ENCODE assay signal across 15 cellular contexts in the genomic region with DNA sequence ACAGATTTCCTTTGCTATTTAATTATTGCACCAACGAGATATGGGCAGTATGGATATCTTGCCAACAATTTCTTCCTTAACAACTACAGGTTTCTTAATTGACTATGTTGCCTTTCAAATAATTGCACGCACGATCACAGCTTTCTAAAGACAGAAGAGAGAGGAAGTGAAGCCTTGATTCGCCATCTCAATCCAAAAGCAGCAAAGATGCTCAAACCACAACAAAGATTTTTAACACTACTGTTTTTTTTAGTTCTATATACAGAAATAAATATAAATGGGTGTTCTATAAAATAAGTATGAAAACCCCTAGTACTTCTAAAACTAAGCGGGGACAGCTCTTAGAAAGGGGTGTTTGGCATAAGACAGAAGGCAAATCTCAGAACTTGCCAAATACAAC.
DNase-seq lines count a peak whose midpoint lies in the region; ATAC-seq and TF ChIP-seq lines count a peak whose summit lies in the region.
"Had no signal": no experiment of that assay in that cellular context is flagged by ENCODE, and none has a peak within 500 bp of the region (broad histone marks: within the 10 kb centered on the region; RNA-seq: fewer than 3 reads in every experiment).

No MANE protein-coding gene starts in this region.

- POLR2A ChIA-PET in CD8-positive, alpha-beta memory T cell (lab: Charles Lee): interaction anchor here (0.6 kb wide), 1 partner anchor 231 kb away, joined by 4 read pairs; no protein-coding TSS in a partner anchor
- POLR2A ChIA-PET in activated CD8-positive, alpha-beta T cell treated with anti-CD3 and anti-CD28 coated beads, Interleukin-2, amount 10 ng/mL, durations not matched to agents 7 days and 5 days (lab: Charles Lee): interaction anchor here (0.6 to 1.3 kb wide), 2 partner anchors 33 to 685 kb away, joined by 3 to 4 read pairs; no protein-coding TSS in a partner anchor

- ATAC-seq in activated T-cell treated with anti-CD3 and anti-CD28 coated beads, Interleukin-2, amount 50 U/mL, for 4 hours: no peak
- no peak for ATAC-seq in activated CD8-positive, alpha-beta T cell treated with anti-CD3 and anti-CD28 coated beads, Interleukin-2, amount 10 ng/mL, durations not matched to agents 7 days and 5 days
- ATAC-seq in natural killer cell (no peak), HG02623 (IDR thresholded peaks at IDR 0.05; ENCODE audit: unreplicated experiment) (no peak), GM19395 (IDR thresholded peaks at IDR 0.05; ENCODE audit: unreplicated experiment) (no peak)

- no peak overlapping the region for H3K4me3 ChIP-seq in CD8-positive, alpha-beta memory T cell (ENCODE audit: low read length)

- H3K9me3 ChIP-seq in CD8-positive, alpha-beta memory T cell (ENCODE audit: low read length): no peaks in the 10 kb centered on the region

- H3K27ac ChIP-seq in CD8-positive, alpha-beta memory T cell (ENCODE audit: low read depth, low read length): no peak overlapping the region
- H3K27ac ChIP-seq: C4-2B had no signal

- peaks cover 31% of the 10 kb centered on the region for H3K4me1 Mint-ChIP-seq in activated T-cell treated with anti-CD3 and anti-CD28 coated beads, Interleukin-2, amount 50 U/mL, for 24 hours (ENCODE audit: low read depth)
- peaks cover 31% of the 10 kb centered on the region for H3K4me1 Mint-ChIP-seq in activated T-cell treated with anti-CD3 and anti-CD28 coated beads, Interleukin-2, amount 50 U/mL, for 4 hours (ENCODE audit: low read depth)
- H3K4me1 Mint-ChIP-seq in CD8-positive, alpha-beta memory T cell: peaks cover 15 to 26% (median 17%) of the 10 kb centered on the region in 3 donors
- peaks cover 23% of the 10 kb centered on the region for H3K4me1 Mint-ChIP-seq in activated CD8-positive, alpha-beta T cell treated with anti-CD3 and anti-CD28 coated beads, Interleukin-2, amount 10 ng/mL, durations not matched to agents 7 days and 5 days (ENCODE audit: low read depth)
- peaks cover 24 to 29% of the 10 kb centered on the region in 2 donors for H3K4me1 Mint-ChIP-seq in natural killer cell

- no peaks in the 10 kb centered on the region for H3K9me3 Mint-ChIP-seq in activated T-cell treated with anti-CD3 and anti-CD28 coated beads, Interleukin-2, amount 50 U/mL, for 24 hours
- H3K9me3 Mint-ChIP-seq in activated T-cell treated with anti-CD3 and anti-CD28 coated beads, Interleukin-2, amount 50 U/mL, for 4 hours: no peaks in the 10 kb centered on the region
- H3K9me3 Mint-ChIP-seq in CD8-positive, alpha-beta memory T cell: no peaks in the 10 kb centered on the region
- H3K9me3 Mint-ChIP-seq in activated CD8-positive, alpha-beta T cell treated with anti-CD3 and anti-CD28 coated beads, Interleukin-2, amount 10 ng/mL, durations not matched to agents 7 days and 5 days (ENCODE audit: insufficient read depth): no peaks in the 10 kb centered on the region
- no peaks in the 10 kb centered on the region for H3K9me3 Mint-ChIP-seq in natural killer cell

- peaks cover 71% of the 10 kb centered on the region for H3K36me3 Mint-ChIP-seq in activated T-cell treated with anti-CD3 and anti-CD28 coated beads, Interleukin-2, amount 50 U/mL, for 24 hours (ENCODE audit: low read depth)
- peaks cover 44% of the 10 kb centered on the region for H3K36me3 Mint-ChIP-seq in activated T-cell treated with anti-CD3 and anti-CD28 coated beads, Interleukin-2, amount 50 U/mL, for 4 hours (ENCODE audit: insufficient read depth)
- H3K36me3 Mint-ChIP-seq in CD8-positive, alpha-beta memory T cell: peaks cover 0 to 60% (median 10%) of the 10 kb centered on the region in 3 donors
- peaks cover 77% of the 10 kb centered on the region for H3K36me3 Mint-ChIP-seq in activated CD8-positive, alpha-beta T cell treated with anti-CD3 and anti-CD28 coated beads, Interleukin-2, amount 10 ng/mL, durations not matched to agents 7 days and 5 days (ENCODE audit: low read depth)
- peaks cover 14% of the 10 kb centered on the region for H3K36me3 Mint-ChIP-seq in natural killer cell

- no peaks in the 10 kb centered on the region for H3K27me3 ChIP-seq in CD8-positive, alpha-beta memory T cell (ENCODE audit: insufficient read depth, low read length, poor library complexity, severe bottlenecking)

- CTCF ChIA-PET in CD8-positive, alpha-beta memory T cell (lab: Charles Lee): no interaction called here
- CTCF ChIA-PET in activated CD8-positive, alpha-beta T cell treated with anti-CD3 and anti-CD28 coated beads, Interleukin-2, amount 10 ng/mL, durations not matched to agents 7 days and 5 days (lab: Charles Lee): interaction anchor here (1.8 kb wide), 1 partner anchor 240 kb away, joined by 7 read pairs; no protein-coding TSS in a partner anchor

- no peak for TF ChIP-seq CTCF in natural killer cell (IDR thresholded peaks at IDR 0.05)

- no peak for DNase-seq in activated T-cell treated with anti-CD3 and anti-CD28 coated beads, Interleukin-2, amount 50 U/mL, for 24 hours
- no peak for DNase-seq in activated T-cell treated with anti-CD3 and anti-CD28 coated beads, Interleukin-2, amount 50 U/mL, for 4 hours
- peak in 2 of 5 donors; percentile 2 to 37 for DNase-seq in CD8-positive, alpha-beta memory T cell
- DNase-seq in activated CD8-positive, alpha-beta T cell treated with anti-CD3 and anti-CD28 coated beads, Interleukin-2, amount 10 ng/mL, durations not matched to agents 7 days and 5 days: no peak
- DNase-seq in natural killer cell (no peak), hepatic stellate cell (ENCODE audit: low spot score) (no peak)
- DNase-seq: DMS79, H7, IMR-90, NCI-H2029 treated with DMSO at 0.1 percent for 48 hours, NCI-H510A treated with DMSO at 0.1 percent for 48 hours, SHP77 had no signal

- H3K4me3 Mint-ChIP-seq in activated T-cell treated with anti-CD3 and anti-CD28 coated beads, Interleukin-2, amount 50 U/mL, for 24 hours: no peak overlapping the region
- H3K4me3 Mint-ChIP-seq in activated T-cell treated with anti-CD3 and anti-CD28 coated beads, Interleukin-2, amount 50 U/mL, for 4 hours: no peak overlapping the region
- H3K4me3 Mint-ChIP-seq in CD8-positive, alpha-beta memory T cell: peak overlapping the region in 1 of 7 donors; percentile 9
- no peak overlapping the region for H3K4me3 Mint-ChIP-seq in activated CD8-positive, alpha-beta T cell treated with anti-CD3 and anti-CD28 coated beads, Interleukin-2, amount 10 ng/mL, durations not matched to agents 7 days and 5 days
- H3K4me3 Mint-ChIP-seq in natural killer cell: no peak overlapping the region

- H3K27ac Mint-ChIP-seq in activated T-cell treated with anti-CD3 and anti-CD28 coated beads, Interleukin-2, amount 50 U/mL, for 24 hours: peak overlapping the region; percentile 42
- H3K27ac Mint-ChIP-seq in CD8-positive, alpha-beta memory T cell: peak overlapping the region in 6 of 8 donors; percentile 6 to 79 (median 36)
- H3K27ac Mint-ChIP-seq in activated CD8-positive, alpha-beta T cell treated with anti-CD3 and anti-CD28 coated beads, Interleukin-2, amount 10 ng/mL, durations not matched to agents 7 days and 5 days: peak overlapping the region; percentile 37
- peak overlapping the region; percentile 10 to 41 for H3K27ac Mint-ChIP-seq in natural killer cell

- peaks cover 18% of the 10 kb centered on the region for H3K4me1 ChIP-seq in CD8-positive, alpha-beta memory T cell (ENCODE audit: insufficient read depth, low read length)

- intact Hi-C loops in natural killer cell (cut with micrococcal nuclease): no loop called here

- H3K36me3 ChIP-seq in CD8-positive, alpha-beta memory T cell (ENCODE audit: insufficient read depth, low read length): peaks cover 8% of the 10 kb centered on the region

- H3K27me3 Mint-ChIP-seq in activated T-cell treated with anti-CD3 and anti-CD28 coated beads, Interleukin-2, amount 50 U/mL, for 24 hours: no peaks in the 10 kb centered on the region
- H3K27me3 Mint-ChIP-seq in activated T-cell treated with anti-CD3 and anti-CD28 coated beads, Interleukin-2, amount 50 U/mL, for 4 hours (ENCODE audit: low read depth): no peaks in the 10 kb centered on the region
- H3K27me3 Mint-ChIP-seq in CD8-positive, alpha-beta memory T cell: no peaks in the 10 kb centered on the region
- H3K27me3 Mint-ChIP-seq in activated CD8-positive, alpha-beta T cell treated with anti-CD3 and anti-CD28 coated beads, Interleukin-2, amount 10 ng/mL, durations not matched to agents 7 days and 5 days (ENCODE audit: low read depth): no peaks in the 10 kb centered on the region
- H3K27me3 Mint-ChIP-seq in natural killer cell (ENCODE audit: low read depth in 2 of 2): no peaks in the 10 kb centered on the region
